In the genomic region with DNA sequence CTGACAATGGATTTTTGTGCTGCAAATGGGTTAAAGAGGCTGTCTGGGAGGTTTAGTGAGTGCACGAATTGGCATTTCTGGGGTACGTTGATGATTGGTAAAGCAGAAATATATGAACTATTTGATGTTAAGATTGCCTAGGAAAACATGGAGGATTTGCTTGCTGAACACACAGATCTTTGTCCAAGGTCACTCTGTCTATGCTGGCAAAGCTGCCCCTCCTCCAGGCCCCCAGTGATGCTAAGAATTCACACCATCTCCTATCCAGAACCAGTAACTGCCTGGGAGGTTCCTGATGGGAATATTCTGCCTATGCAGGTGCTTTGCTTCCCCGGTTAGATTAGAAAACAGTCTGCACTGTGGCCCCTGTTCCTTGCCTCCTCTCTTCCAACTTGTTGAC, we compare ENCODE assay signal across 1 cellular context.
TF ChIP-seq lines count a peak whose summit lies in the region.

No MANE protein-coding gene starts in this region.

TF ChIP-seq in HepG2, 621 proteins besides CTCF, POLR2A, EP300 and RAD21 (continued from another document):
- TF ChIP-seq SALL1 (CRISPR knock-in tag; IDR thresholded peaks at IDR 0.05), result peak; percentile 27; the same call in 1 of the 2 replicates
- TF ChIP-seq JDP2 (CRISPR knock-in tag; IDR thresholded peaks at IDR 0.05; ENCODE audit: borderline replicate concordance), result no peak
- TF ChIP-seq, protein P1, sequence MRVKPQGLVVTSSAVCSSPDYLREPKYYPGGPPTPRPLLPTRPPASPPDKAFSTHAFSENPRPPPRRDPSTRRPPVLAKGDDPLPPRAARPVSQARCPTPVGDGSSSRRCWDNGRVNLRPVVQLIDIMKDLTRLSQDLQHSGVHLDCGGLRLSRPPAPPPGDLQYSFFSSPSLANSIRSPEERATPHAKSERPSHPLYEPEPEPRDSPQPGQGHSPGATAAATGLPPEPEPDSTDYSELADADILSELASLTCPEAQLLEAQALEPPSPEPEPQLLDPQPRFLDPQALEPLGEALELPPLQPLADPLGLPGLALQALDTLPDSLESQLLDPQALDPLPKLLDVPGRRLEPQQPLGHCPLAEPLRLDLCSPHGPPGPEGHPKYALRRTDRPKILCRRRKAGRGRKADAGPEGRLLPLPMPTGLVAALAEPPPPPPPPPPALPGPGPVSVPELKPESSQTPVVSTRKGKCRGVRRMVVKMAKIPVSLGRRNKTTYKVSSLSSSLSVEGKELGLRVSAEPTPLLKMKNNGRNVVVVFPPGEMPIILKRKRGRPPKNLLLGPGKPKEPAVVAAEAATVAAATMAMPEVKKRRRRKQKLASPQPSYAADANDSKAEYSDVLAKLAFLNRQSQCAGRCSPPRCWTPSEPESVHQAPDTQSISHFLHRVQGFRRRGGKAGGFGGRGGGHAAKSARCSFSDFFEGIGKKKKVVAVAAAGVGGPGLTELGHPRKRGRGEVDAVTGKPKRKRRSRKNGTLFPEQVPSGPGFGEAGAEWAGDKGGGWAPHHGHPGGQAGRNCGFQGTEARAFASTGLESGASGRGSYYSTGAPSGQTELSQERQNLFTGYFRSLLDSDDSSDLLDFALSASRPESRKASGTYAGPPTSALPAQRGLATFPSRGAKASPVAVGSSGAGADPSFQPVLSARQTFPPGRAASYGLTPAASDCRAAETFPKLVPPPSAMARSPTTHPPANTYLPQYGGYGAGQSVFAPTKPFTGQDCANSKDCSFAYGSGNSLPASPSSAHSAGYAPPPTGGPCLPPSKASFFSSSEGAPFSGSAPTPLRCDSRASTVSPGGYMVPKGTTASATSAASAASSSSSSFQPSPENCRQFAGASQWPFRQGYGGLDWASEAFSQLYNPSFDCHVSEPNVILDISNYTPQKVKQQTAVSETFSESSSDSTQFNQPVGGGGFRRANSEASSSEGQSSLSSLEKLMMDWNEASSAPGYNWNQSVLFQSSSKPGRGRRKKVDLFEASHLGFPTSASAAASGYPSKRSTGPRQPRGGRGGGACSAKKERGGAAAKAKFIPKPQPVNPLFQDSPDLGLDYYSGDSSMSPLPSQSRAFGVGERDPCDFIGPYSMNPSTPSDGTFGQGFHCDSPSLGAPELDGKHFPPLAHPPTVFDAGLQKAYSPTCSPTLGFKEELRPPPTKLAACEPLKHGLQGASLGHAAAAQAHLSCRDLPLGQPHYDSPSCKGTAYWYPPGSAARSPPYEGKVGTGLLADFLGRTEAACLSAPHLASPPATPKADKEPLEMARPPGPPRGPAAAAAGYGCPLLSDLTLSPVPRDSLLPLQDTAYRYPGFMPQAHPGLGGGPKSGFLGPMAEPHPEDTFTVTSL (CRISPR knock-in tag; IDR thresholded peaks at IDR 0.05; ENCODE audit: borderline replicate concordance), result peak; percentile 24; the same call in 1 of the 2 replicates
- TF ChIP-seq, protein P2, sequence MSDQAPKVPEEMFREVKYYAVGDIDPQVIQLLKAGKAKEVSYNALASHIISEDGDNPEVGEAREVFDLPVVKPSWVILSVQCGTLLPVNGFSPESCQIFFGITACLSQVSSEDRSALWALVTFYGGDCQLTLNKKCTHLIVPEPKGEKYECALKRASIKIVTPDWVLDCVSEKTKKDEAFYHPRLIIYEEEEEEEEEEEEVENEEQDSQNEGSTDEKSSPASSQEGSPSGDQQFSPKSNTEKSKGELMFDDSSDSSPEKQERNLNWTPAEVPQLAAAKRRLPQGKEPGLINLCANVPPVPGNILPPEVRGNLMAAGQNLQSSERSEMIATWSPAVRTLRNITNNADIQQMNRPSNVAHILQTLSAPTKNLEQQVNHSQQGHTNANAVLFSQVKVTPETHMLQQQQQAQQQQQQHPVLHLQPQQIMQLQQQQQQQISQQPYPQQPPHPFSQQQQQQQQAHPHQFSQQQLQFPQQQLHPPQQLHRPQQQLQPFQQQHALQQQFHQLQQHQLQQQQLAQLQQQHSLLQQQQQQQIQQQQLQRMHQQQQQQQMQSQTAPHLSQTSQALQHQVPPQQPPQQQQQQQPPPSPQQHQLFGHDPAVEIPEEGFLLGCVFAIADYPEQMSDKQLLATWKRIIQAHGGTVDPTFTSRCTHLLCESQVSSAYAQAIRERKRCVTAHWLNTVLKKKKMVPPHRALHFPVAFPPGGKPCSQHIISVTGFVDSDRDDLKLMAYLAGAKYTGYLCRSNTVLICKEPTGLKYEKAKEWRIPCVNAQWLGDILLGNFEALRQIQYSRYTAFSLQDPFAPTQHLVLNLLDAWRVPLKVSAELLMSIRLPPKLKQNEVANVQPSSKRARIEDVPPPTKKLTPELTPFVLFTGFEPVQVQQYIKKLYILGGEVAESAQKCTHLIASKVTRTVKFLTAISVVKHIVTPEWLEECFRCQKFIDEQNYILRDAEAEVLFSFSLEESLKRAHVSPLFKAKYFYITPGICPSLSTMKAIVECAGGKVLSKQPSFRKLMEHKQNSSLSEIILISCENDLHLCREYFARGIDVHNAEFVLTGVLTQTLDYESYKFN (CRISPR knock-in tag; conservative IDR thresholded peaks at IDR 0.05), result peak; percentile 39; the same call in 1 of the 2 replicates
- TF ChIP-seq HNF4G (IDR thresholded peaks at IDR 0.05; ENCODE audit: borderline replicate concordance, low read depth, low read length), result peak; percentile 18; the same call in 1 of the 2 replicates
- TF ChIP-seq HNF4G (CRISPR knock-in tag; IDR thresholded peaks at IDR 0.05; ENCODE audit: borderline replicate concordance, low read depth), result no peak
- TF ChIP-seq HHEX (CRISPR knock-in tag; IDR thresholded peaks at IDR 0.05), result no peak
- TF ChIP-seq HNF4A (CRISPR knock-in tag; IDR thresholded peaks at IDR 0.05), result peak; percentile 55; the same call in 1 of the 2 replicates
- 0 out of 2 replicates have a peak, but pooled peaks have one; percentile 24 for TF ChIP-seq ZNF292 (CRISPR knock-in tag; IDR thresholded peaks at IDR 0.05; ENCODE audit: borderline replicate concordance, low read depth)
- no peak for TF ChIP-seq ZNF335 (CRISPR knock-in tag; IDR thresholded peaks at IDR 0.05)
- TF ChIP-seq, protein P3, sequence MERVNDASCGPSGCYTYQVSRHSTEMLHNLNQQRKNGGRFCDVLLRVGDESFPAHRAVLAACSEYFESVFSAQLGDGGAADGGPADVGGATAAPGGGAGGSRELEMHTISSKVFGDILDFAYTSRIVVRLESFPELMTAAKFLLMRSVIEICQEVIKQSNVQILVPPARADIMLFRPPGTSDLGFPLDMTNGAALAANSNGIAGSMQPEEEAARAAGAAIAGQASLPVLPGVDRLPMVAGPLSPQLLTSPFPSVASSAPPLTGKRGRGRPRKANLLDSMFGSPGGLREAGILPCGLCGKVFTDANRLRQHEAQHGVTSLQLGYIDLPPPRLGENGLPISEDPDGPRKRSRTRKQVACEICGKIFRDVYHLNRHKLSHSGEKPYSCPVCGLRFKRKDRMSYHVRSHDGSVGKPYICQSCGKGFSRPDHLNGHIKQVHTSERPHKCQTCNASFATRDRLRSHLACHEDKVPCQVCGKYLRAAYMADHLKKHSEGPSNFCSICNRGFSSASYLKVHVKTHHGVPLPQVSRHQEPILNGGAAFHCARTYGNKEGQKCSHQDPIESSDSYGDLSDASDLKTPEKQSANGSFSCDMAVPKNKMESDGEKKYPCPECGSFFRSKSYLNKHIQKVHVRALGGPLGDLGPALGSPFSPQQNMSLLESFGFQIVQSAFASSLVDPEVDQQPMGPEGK (CRISPR knock-in tag; IDR thresholded peaks at IDR 0.05), result peak; percentile 30; the same call in 1 of the 2 replicates
- TF ChIP-seq GATAD2A (CRISPR knock-in tag; IDR thresholded peaks at IDR 0.05), result peak; percentile 21; the same call in 1 of the 2 replicates
- TF ChIP-seq, protein P4, sequence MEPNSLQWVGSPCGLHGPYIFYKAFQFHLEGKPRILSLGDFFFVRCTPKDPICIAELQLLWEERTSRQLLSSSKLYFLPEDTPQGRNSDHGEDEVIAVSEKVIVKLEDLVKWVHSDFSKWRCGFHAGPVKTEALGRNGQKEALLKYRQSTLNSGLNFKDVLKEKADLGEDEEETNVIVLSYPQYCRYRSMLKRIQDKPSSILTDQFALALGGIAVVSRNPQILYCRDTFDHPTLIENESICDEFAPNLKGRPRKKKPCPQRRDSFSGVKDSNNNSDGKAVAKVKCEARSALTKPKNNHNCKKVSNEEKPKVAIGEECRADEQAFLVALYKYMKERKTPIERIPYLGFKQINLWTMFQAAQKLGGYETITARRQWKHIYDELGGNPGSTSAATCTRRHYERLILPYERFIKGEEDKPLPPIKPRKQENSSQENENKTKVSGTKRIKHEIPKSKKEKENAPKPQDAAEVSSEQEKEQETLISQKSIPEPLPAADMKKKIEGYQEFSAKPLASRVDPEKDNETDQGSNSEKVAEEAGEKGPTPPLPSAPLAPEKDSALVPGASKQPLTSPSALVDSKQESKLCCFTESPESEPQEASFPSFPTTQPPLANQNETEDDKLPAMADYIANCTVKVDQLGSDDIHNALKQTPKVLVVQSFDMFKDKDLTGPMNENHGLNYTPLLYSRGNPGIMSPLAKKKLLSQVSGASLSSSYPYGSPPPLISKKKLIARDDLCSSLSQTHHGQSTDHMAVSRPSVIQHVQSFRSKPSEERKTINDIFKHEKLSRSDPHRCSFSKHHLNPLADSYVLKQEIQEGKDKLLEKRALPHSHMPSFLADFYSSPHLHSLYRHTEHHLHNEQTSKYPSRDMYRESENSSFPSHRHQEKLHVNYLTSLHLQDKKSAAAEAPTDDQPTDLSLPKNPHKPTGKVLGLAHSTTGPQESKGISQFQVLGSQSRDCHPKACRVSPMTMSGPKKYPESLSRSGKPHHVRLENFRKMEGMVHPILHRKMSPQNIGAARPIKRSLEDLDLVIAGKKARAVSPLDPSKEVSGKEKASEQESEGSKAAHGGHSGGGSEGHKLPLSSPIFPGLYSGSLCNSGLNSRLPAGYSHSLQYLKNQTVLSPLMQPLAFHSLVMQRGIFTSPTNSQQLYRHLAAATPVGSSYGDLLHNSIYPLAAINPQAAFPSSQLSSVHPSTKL (CRISPR knock-in tag; IDR thresholded peaks at IDR 0.05), result peak; percentile 44; the same call in 1 of the 2 replicates
